In the genomic region with DNA sequence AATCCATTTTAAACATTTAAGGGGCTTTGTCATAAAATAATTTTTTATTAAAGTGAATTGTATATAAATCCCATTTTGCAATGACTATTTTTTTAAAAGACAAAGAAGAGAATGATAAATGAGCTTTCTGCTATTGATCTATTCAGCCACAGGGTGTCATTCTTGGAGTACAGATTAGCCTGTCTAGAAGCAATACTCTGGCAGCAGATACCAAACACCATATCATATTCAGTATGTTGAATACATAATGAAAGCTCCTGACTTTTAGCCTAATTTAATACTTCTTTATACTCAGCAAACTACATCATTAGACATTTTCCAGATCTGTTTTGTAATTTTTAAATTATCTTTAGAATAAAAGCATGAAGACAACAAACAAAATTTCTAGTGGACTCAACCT, we compare ENCODE assay signal across 8 cellular contexts.
DNase-seq lines count a peak whose midpoint lies in the region; ATAC-seq and TF ChIP-seq lines count a peak whose summit lies in the region.

No MANE protein-coding gene starts in this region.

- no peaks in the 10 kb centered on the region for H3K36me3 Mint-ChIP-seq in brain

- no peak overlapping the region for H3K4me3 ChIP-seq in coronary artery

- DNase-seq in ELR (ENCODE audit: low read depth) (peak; percentile 80), NCI-H1694 (lab: John Stamatoyannopoulos, UW) (peak; percentile 7), left colon (no peak), HK-2 (ENCODE audit: unreplicated experiment) (no peak), coronary artery (ENCODE audit: low spot score) (no peak)

- peak; percentile 64 for ATAC-seq in left colon
- no peak for ATAC-seq in GM21723 (IDR thresholded peaks at IDR 0.05; ENCODE audit: unreplicated experiment)
- ATAC-seq in HG02763 (IDR thresholded peaks at IDR 0.05; ENCODE audit: unreplicated experiment) = no peak

- peak overlapping the region in 2 of 5 experiments; percentile 4 to 22 for H3K27ac Mint-ChIP-seq in brain

- no peak overlapping the region for H3K4me3 Mint-ChIP-seq in brain

- TF ChIP-seq CTCF in brain (conservative IDR thresholded peaks at IDR 0.05) = peak; percentile 69 to 71
- no peak for TF ChIP-seq CTCF in coronary artery (IDR thresholded peaks at IDR 0.05)

- peaks cover 4% of the 10 kb centered on the region for H3K27me3 Mint-ChIP-seq in brain

- intact Hi-C loops in left colon (cut with DNase I, micrococcal nuclease) = loop anchor here in 1 of 2 donors (10.0 kb wide), 1 partner anchor 569 kb away; no protein-coding TSS in a partner anchor

- H3K4me1 Mint-ChIP-seq in brain = peaks cover 4% of the 10 kb centered on the region

- H3K9me3 Mint-ChIP-seq in brain = peaks cover 0 to 4% (median 3%) of the 10 kb centered on the region in 5 experiments

- H3K27ac ChIP-seq in coronary artery = no peak overlapping the region

Comparison
In these comparisons a context has a peak if more than half of its experiments do, and no peak if none do; other contexts are left out.
1. DNase-seq: peak in ELR (single experiment) and NCI-H1694 (single experiment); none in left colon (0 of 2), HK-2 (single experiment) and coronary artery (single experiment).